In the genomic region with DNA sequence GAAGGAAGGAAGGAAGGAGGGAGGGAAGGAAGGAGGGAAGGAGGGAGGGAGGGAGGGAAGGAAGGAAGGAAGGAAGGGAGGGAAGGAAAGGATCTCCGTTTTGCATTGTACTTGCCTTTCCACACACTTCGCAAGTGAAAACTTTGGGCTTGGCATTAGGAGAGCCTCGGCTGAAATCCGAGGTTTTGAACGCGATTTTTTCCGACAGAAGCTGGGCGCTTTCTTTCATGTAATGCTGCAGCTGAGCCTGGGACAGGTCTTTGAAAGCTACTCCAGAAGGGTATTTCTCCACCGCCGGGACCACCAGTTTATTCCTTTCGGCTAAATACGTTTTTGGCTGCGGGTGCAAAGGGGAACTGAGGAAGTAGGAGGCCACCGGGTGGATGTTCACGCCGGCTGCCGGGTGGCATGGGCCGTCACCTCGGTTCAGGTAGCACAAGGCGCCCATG, we compare ENCODE assay signal across 22 cellular contexts. TPM values are rescaled to one million over a fixed set of nuclear protein-coding genes. Genes with fewer than 3 reads are reported as not detected.
DNase-seq lines count a peak whose midpoint lies in the region; ATAC-seq, FAIRE-seq and TF ChIP-seq lines count a peak whose summit lies in the region.
"Had no signal": no experiment of that assay in that cellular context is flagged by ENCODE, and none has a peak within 500 bp of the region (broad histone marks: within the 10 kb centered on the region; RNA-seq: fewer than 3 reads in every experiment).

No MANE protein-coding gene starts in this region.

- H3K9ac ChIP-seq in HepG2 (ENCODE audit: insufficient read depth, low read depth, low read length): no peak overlapping the region

- TF ChIP-seq CTCF in HepG2 (CRISPR knock-in tag; IDR thresholded peaks at IDR 0.05): no peak
- no peak for TF ChIP-seq CTCF in right lobe of liver (IDR thresholded peaks at IDR 0.05)
- no peak for TF ChIP-seq CTCF in brain (conservative IDR thresholded peaks at IDR 0.05)
- TF ChIP-seq CTCF in osteocyte (IDR thresholded peaks at IDR 0.05): no peak
- no peak for TF ChIP-seq CTCF in heart right ventricle (IDR thresholded peaks at IDR 0.05)

- H3K79me2 ChIP-seq in HepG2 (ENCODE audit: insufficient read depth, low read length): no peaks in the 10 kb centered on the region

- H3K4me3 ChIP-seq in HepG2 (replicated peaks in 1 of 3; ENCODE audit: insufficient read depth in 1 of 3, low read depth in 2 of 3, low read length in 3 of 3) (no peak overlapping the region), right lobe of liver (no peak overlapping the region), heart right ventricle (no peak overlapping the region)
- H3K4me3 ChIP-seq: prostate gland had no signal

- POLR2A ChIA-PET in HepG2 (lab: Yijun Ruan, JAX): no interaction called here

- TF ChIP-seq POLR2A in HepG2 (IDR thresholded peaks at IDR 0.05; ENCODE audit: insufficient read depth in 1 of 2, low read depth in 2 of 2, low read length in 2 of 2): no peak
- no peak for TF ChIP-seq POLR2A in right lobe of liver (IDR thresholded peaks at IDR 0.05)

- no peak overlapping the region for H3K4me2 ChIP-seq in HepG2 (ENCODE audit: low read depth, low read length)

- CTCF ChIA-PET in HepG2 (lab: Yijun Ruan, JAX; ENCODE audit: low intra/inter-chr PET ratio, low total read pairs): no interaction called here

- H3K27ac Mint-ChIP-seq in brain: peak overlapping the region in 2 of 5 experiments; percentile 63 to 64
- H3K27ac Mint-ChIP-seq in osteocyte (ENCODE audit: unreplicated experiment): no peak overlapping the region
- H3K27ac Mint-ChIP-seq: CD4-positive, alpha-beta T cell; naive thymus-derived CD8-positive, alpha-beta T cell had no signal

- peak overlapping the region; percentile 84 to 90 (median 87) for H3K4me3 Mint-ChIP-seq in brain
- no peak overlapping the region for H3K4me3 Mint-ChIP-seq in osteocyte (ENCODE audit: unreplicated experiment)
- H3K4me3 Mint-ChIP-seq: activated CD4-positive, alpha-beta T cell treated with anti-CD3 and anti-CD28 coated beads, Interleukin-2, amount 10 ng/mL, durations not matched to agents 7 days and 5 days; CD4-positive, alpha-beta T cell; naive thymus-derived CD8-positive, alpha-beta T cell had no signal

- no peaks in the 10 kb centered on the region for H3K36me3 Mint-ChIP-seq in brain
- H3K36me3 Mint-ChIP-seq in osteocyte (ENCODE audit: unreplicated experiment): no peaks in the 10 kb centered on the region

- intact Hi-C loops in HepG2 (cut with micrococcal nuclease; ENCODE audit: unreplicated experiment) (loop anchor here (5.0 kb wide), 1 partner anchor 229 kb away; no protein-coding TSS in a partner anchor), right lobe of liver (cut with DNase I) (no loop called here), heart right ventricle (cut with DNase I) (no loop called here)

- no peak overlapping the region for H2AFZ ChIP-seq in HepG2 (ENCODE audit: low read length)

- ATAC-seq in HepG2 (no peak), right lobe of liver (no peak), heart right ventricle (no peak)
- ATAC-seq: naive thymus-derived CD8-positive, alpha-beta T cell had no signal

- H4K20me1 ChIP-seq in HepG2 (ENCODE audit: insufficient read depth, low read length): no peaks in the 10 kb centered on the region

- H3K4me1 ChIP-seq in HepG2 (ENCODE audit: insufficient read depth, low read length) (peaks cover 15% of the 10 kb centered on the region), right lobe of liver (peaks cover 0 to 27% (median 10%) of the 10 kb centered on the region in 4 donors), heart right ventricle (peaks cover 7 to 51% (median 39%) of the 10 kb centered on the region in 9 donors)

- TF ChIP-seq EP300 in HepG2 (IDR thresholded peaks at IDR 0.05; ENCODE audit: low read depth in 2 of 2, low read length in 2 of 2): no peak
- TF ChIP-seq EP300 in HepG2 (CRISPR knock-in tag; IDR thresholded peaks at IDR 0.05; ENCODE audit: borderline replicate concordance): no peak

- TF ChIP-seq RAD21 in HepG2 (CRISPR knock-in tag; IDR thresholded peaks at IDR 0.05): no peak

- H3K4me1 Mint-ChIP-seq in brain: peaks cover 73% of the 10 kb centered on the region
- H3K4me1 Mint-ChIP-seq in osteocyte (ENCODE audit: unreplicated experiment): peaks cover 22% of the 10 kb centered on the region

- H3K9me3 Mint-ChIP-seq in brain: peaks cover 0 to 9% (median 0%) of the 10 kb centered on the region in 5 experiments
- no peaks in the 10 kb centered on the region for H3K9me3 Mint-ChIP-seq in osteocyte (ENCODE audit: unreplicated experiment)
- H3K9me3 Mint-ChIP-seq: CD4-positive, alpha-beta T cell had no signal

- 54% methylated on average over 20 of the region's 20 CpGs for WGBS in HepG2 (ENCODE audit: low lambda C conversion rate)
- 3% methylated on average over 8 of the region's 20 CpGs for WGBS in right lobe of liver (ENCODE audit: insufficient coverage, low coverage, low lambda C conversion rate, missing lambda C conversion rate)
- WGBS in heart right ventricle, 2 donors: 1 to 3% methylated on average over 20 of the region's 20 CpGs

- H3K9me3 ChIP-seq in HepG2 (ENCODE audit: low read length) (no peaks in the 10 kb centered on the region), right lobe of liver (no peaks in the 10 kb centered on the region), heart right ventricle (no peaks in the 10 kb centered on the region)
- H3K9me3 ChIP-seq: prostate gland had no signal

- H3K27ac ChIP-seq in HepG2 (ENCODE audit: extremely low read length, insufficient read depth, low read length): no peak overlapping the region
- no peak overlapping the region for H3K27ac ChIP-seq in right lobe of liver
- no peak overlapping the region for H3K27ac ChIP-seq in heart right ventricle
- H3K27ac ChIP-seq: prostate gland had no signal

- FAIRE-seq in HepG2 (lab: Jason Lieb, UNC): no peak
- FAIRE-seq: kidney had no signal

- in situ Hi-C loops in HepG2 (cut with HindIII; ENCODE audit: extremely low pct_ligation_motif_present, low pct_unique_long_range_greater_than_20kb): no loop called here

- peaks cover 88% of the 10 kb centered on the region for H3K27me3 Mint-ChIP-seq in brain
- peaks cover 91% of the 10 kb centered on the region for H3K27me3 Mint-ChIP-seq in osteocyte (ENCODE audit: unreplicated experiment)

- BruUV-seq in HepG2 (replicated peaks; lab: Mats Ljungman, UMichigan): no TSS peak

- no peak for DNase-seq in HepG2 (ENCODE audit: low spot score)
- DNase-seq in right lobe of liver: no peak
- peak; percentile 40 for DNase-seq in left kidney (ENCODE audit: low read depth, low spot score)
- no peak for DNase-seq in osteocyte (ENCODE audit: extremely low spot score, unreplicated experiment)
- DNase-seq in COLO668 (lab: John Stamatoyannopoulos, UW; ENCODE audit: unreplicated experiment): no peak
- DNase-seq in stimulated activated CD8-positive, alpha-beta memory T cell treated with anti-CD3 and anti-CD28 coated beads, Interleukin-4, amount 100 ng/mL, for 48 hours: no peak
- no peak for DNase-seq in heart right ventricle
- DNase-seq: activated CD4-positive, alpha-beta T cell treated with anti-CD3 and anti-CD28 coated beads, Interleukin-2, amount 10 ng/mL, durations not matched to agents 7 days and 5 days; activated effector memory CD4-positive, alpha-beta T cell treated with anti-CD3 and anti-CD28 coated beads, Interleukin-2, amount 50 U/mL, for 16 hours; CD4-positive, alpha-beta T cell; central memory CD4-positive, alpha-beta T cell; DND-41; Karpas-422; naive thymus-derived CD8-positive, alpha-beta T cell; NCI-H510A; SHP77; substantia nigra had no signal

- H3K27me3 ChIP-seq in HepG2 (ENCODE audit: control insufficient read depth in 1 of 2, insufficient read depth in 2 of 2, low read length in 2 of 2): peaks cover 13 to 85% of the 10 kb centered on the region in 2 experiments
- H3K27me3 ChIP-seq in right lobe of liver: peaks cover 26 to 68% of the 10 kb centered on the region in 2 donors
- peaks cover 62 to 100% (median 99%) of the 10 kb centered on the region in 7 donors for H3K27me3 ChIP-seq in heart right ventricle

- H3K36me3 ChIP-seq in HepG2 (replicated peaks in 1 of 2; ENCODE audit: control insufficient read depth in 1 of 2, insufficient read depth in 2 of 2, low read length in 2 of 2) (no peaks in the 10 kb centered on the region), right lobe of liver (no peaks in the 10 kb centered on the region), heart right ventricle (no peaks in the 10 kb centered on the region)
- H3K36me3 ChIP-seq: prostate gland had no signal

TF ChIP-seq in HepG2, 621 proteins besides CTCF, POLR2A, EP300 and RAD21:
- TF ChIP-seq MEIS2 (CRISPR knock-in tag; IDR thresholded peaks at IDR 0.05) (no peak), HNRNPK (IDR thresholded peaks at IDR 0.05; ENCODE audit: low read depth, low read length, poor library complexity, severe bottlenecking) (peak; percentile 22)

RNA-seq across cellular contexts. Expression of a gene that starts 1.0 kb away (rescaled TPM):
- total RNA-seq in HepG2 (2016; rRNA removed; fragmentation: Illumina TruSeq; extraction: Trizol) (not detected in 2 replicates), right lobe of liver (not detected), osteocyte (not detected in 2 replicates), heart right ventricle (not detected)
- not detected in 2 replicates for total RNA-seq in HepG2 (2016; cell fraction: cytosol; rRNA removed; fragmentation: Illumina TruSeq; extraction: Trizol; ENCODE audit: low read depth)
- not detected in 2 replicates for total RNA-seq in HepG2 (2016; cell fraction: insoluble cytoplasmic fraction; rRNA removed; fragmentation: Illumina TruSeq; extraction: Trizol)
- total RNA-seq in HepG2 (2016; cell fraction: membrane; rRNA removed; fragmentation: Illumina TruSeq; extraction: Trizol): not detected in 2 replicates
- not detected in 2 replicates for total RNA-seq in HepG2 (2016; cell fraction: nucleus; rRNA removed; fragmentation: Illumina TruSeq; extraction: Trizol)
- polyA plus RNA-seq in HepG2 (2011; rRNA removed) (not detected in 2 replicates), brain (ENCODE audit: insufficient read depth, low read depth, low replicate concordance) (0.15 TPM), heart right ventricle (not detected)
- polyA plus RNA-seq in HepG2 (2011; cell fraction: cytosol; rRNA removed): not detected in 2 replicates
- not detected in 2 replicates for polyA plus RNA-seq in HepG2 (2011; cell fraction: nucleus; rRNA removed)
- not detected in 2 replicates for polyA plus RNA-seq in HepG2 (2012)
- polyA plus RNA-seq in HepG2 (2016; cell fraction: cytosol; fragmentation: Illumina TruSeq; extraction: Trizol; ENCODE audit: low read depth): not detected in 2 replicates
- polyA plus RNA-seq in HepG2 (2016; cell fraction: insoluble cytoplasmic fraction; fragmentation: Illumina TruSeq; extraction: Trizol; ENCODE audit: low read depth): not detected in 2 replicates
- not detected in 2 replicates for polyA plus RNA-seq in HepG2 (2016; cell fraction: membrane; fragmentation: Illumina TruSeq; extraction: Trizol; ENCODE audit: low read depth)
- not detected in 2 replicates for polyA plus RNA-seq in HepG2 (2016; cell fraction: nucleus; fragmentation: Illumina TruSeq; extraction: Trizol; ENCODE audit: insufficient read depth, low read depth)
- not detected in 2 replicates for polyA minus RNA-seq in HepG2 (2011; rRNA and poly(A)+ RNA removed; ENCODE audit: low replicate concordance)
- polyA minus RNA-seq in HepG2 (2011; cell fraction: cytosol; rRNA and poly(A)+ RNA removed): not detected in 2 replicates
- polyA minus RNA-seq in HepG2 (2011; cell fraction: nucleus; rRNA and poly(A)+ RNA removed): not detected in 2 replicates
- total RNA-seq: activated CD4-positive, alpha-beta T cell treated with anti-CD3 and anti-CD28 coated beads, Interleukin-2, amount 10 ng/mL, durations not matched to agents 7 days and 5 days; CD4-positive, alpha-beta T cell; fibroblast of lung; kidney; naive thymus-derived CD8-positive, alpha-beta T cell; T-helper 1 cell treated with Interleukin-12 subunit alpha and Interleukin-12 subunit beta and Interleukin-4 antibody, amounts not matched to agents 30 ng/mL and 1 ng/mL, for 36 hours had no signal
- polyA plus RNA-seq: fibroblast of lung; naive thymus-derived CD8-positive, alpha-beta T cell had no signal
